ENCODE assay signal across 11 cellular contexts in the genomic region with DNA sequence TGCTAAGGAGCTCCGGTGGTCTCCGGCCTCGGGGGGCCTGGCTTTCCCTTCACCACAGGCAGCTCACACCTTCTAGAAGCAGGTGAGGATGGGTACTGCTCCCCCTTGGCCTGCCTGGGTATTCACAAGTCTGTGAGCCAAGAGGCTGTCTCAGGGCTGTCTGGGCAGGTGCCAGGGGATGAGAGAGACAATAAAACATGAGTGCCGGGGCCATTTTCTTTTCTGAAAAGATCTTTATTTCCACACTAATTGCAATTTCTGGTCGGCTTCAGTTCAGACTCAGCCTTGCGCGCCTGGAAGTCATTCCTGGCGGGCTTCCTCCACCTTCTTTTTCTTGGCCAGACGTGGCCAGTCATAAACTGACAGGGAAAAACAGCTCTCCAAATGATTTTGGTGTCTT.
DNase-seq lines count a peak whose midpoint lies in the region; ATAC-seq, FAIRE-seq and TF ChIP-seq lines count a peak whose summit lies in the region.
"Had no signal": no experiment of that assay in that cellular context is flagged by ENCODE, and none has a peak within 500 bp of the region (broad histone marks: within the 10 kb centered on the region; RNA-seq: fewer than 3 reads in every experiment).

No MANE protein-coding gene starts in this region.

- no peak for TF ChIP-seq CTCF in CD4-positive, alpha-beta T cell (IDR thresholded peaks at IDR 0.05)
- TF ChIP-seq CTCF in dorsolateral prefrontal cortex (IDR thresholded peaks at IDR 0.05 in 54 of 56, conservative IDR thresholded peaks at IDR 0.05 in 2 of 56; ENCODE audit: low read depth in 1 of 56, partially characterized antibody in 56 of 56) (no peak), osteoblast (IDR thresholded peaks at IDR 0.05; ENCODE audit: extremely low read depth, low read depth, low read length) (no peak), upper lobe of right lung (IDR thresholded peaks at IDR 0.05) (no peak)

- peaks cover 20% of the 10 kb centered on the region for H3K4me1 ChIP-seq in osteoblast (ENCODE audit: insufficient read depth, low read length)
- peaks cover 21% of the 10 kb centered on the region for H3K4me1 ChIP-seq in upper lobe of right lung

- FAIRE-seq in GM12891 (lab: Jason Lieb, UNC) = no peak

- H3K27ac Mint-ChIP-seq in CD4-positive, alpha-beta T cell = peak overlapping the region; percentile 86

- POLR2A ChIA-PET in CD4-positive, alpha-beta T cell (lab: Charles Lee) = no interaction called here

- H3K9me3 Mint-ChIP-seq in CD4-positive, alpha-beta T cell = no peaks in the 10 kb centered on the region

- H4K20me1 ChIP-seq in osteoblast (ENCODE audit: insufficient read depth, low read length) = no peaks in the 10 kb centered on the region

- H3K4me2 ChIP-seq in osteoblast (ENCODE audit: insufficient read depth, low read length) = no peak overlapping the region

- no peaks in the 10 kb centered on the region for H3K27me3 Mint-ChIP-seq in CD4-positive, alpha-beta T cell

- no peak for TF ChIP-seq POLR2A in GM12891 (IDR thresholded peaks at IDR 0.05; ENCODE audit: low read depth, low read length)

- H3K36me3 ChIP-seq in osteoblast (ENCODE audit: insufficient read depth, low read length) = no peaks in the 10 kb centered on the region
- H3K36me3 ChIP-seq in upper lobe of right lung = no peaks in the 10 kb centered on the region

- H3K79me2 ChIP-seq in osteoblast (ENCODE audit: insufficient read depth, low read length) = no peaks in the 10 kb centered on the region

- no peak for ATAC-seq in CD4-positive, alpha-beta T cell (ENCODE audit: poor library complexity)
- ATAC-seq in HG03460 (IDR thresholded peaks at IDR 0.05; ENCODE audit: unreplicated experiment) = no peak
- no peak for ATAC-seq in GM21515 (IDR thresholded peaks at IDR 0.05; ENCODE audit: unreplicated experiment)
- no peak for ATAC-seq in upper lobe of right lung

- H2AFZ ChIP-seq in osteoblast (ENCODE audit: low read length) = no peak overlapping the region

- no peak overlapping the region for H3K27ac ChIP-seq in CD4-positive, alpha-beta T cell (ENCODE audit: low read depth, low read length)
- peak overlapping the region in 49 of 59 donors; percentile 0 to 98 (median 67) for H3K27ac ChIP-seq in dorsolateral prefrontal cortex
- no peak overlapping the region for H3K27ac ChIP-seq in osteoblast (ENCODE audit: low read depth, low read length)
- H3K27ac ChIP-seq in upper lobe of right lung = no peak overlapping the region

- no peaks in the 10 kb centered on the region for H3K27me3 ChIP-seq in CD4-positive, alpha-beta T cell (ENCODE audit: control insufficient read depth, insufficient read depth, low read length)
- H3K27me3 ChIP-seq in dorsolateral prefrontal cortex (no peaks in the 10 kb centered on the region), osteoblast (ENCODE audit: insufficient read depth, low read length) (no peaks in the 10 kb centered on the region), upper lobe of right lung (no peaks in the 10 kb centered on the region)

- DNase-seq in CD4-positive, alpha-beta T cell = no peak
- DNase-seq in NCI-H1436 treated with DMSO at 0.1 percent for 48 hours (lab: John Stamatoyannopoulos, UW) (peak; percentile 41), dorsolateral prefrontal cortex (peak in 1 of 10 donors; percentile 30), osteoblast (ENCODE audit: insufficient read length, low spot score, missing footprints) (peak; percentile 55), GM12891 (ENCODE audit: insufficient read length, low spot score) (no peak), upper lobe of right lung (no peak)
- DNase-seq: activated CD8-positive, alpha-beta memory T cell treated with anti-CD3 and anti-CD28 coated beads, Interleukin-2, amount 50 U/mL, for 48 hours; Calu3; NCI-H2171 had no signal

- H3K4me1 Mint-ChIP-seq in CD4-positive, alpha-beta T cell (ENCODE audit: low read depth) = peaks cover 19% of the 10 kb centered on the region

- H3K4me3 ChIP-seq in dorsolateral prefrontal cortex = no peak overlapping the region
- no peak overlapping the region for H3K4me3 ChIP-seq in osteoblast (ENCODE audit: insufficient read depth, low read length)
- H3K4me3 ChIP-seq in upper lobe of right lung = no peak overlapping the region

- intact Hi-C loops in CD4-positive, alpha-beta T cell (cut with DNase I, micrococcal nuclease) = loop anchor here in 1 of 2 experiments (5.0 kb wide), 1 partner anchor 625 kb away; no protein-coding TSS in a partner anchor
- intact Hi-C loops in dorsolateral prefrontal cortex (cut with DNase I) = loop anchor here (5.0 to 10.0 kb wide), 2 partner anchors 153 to 155 kb away; no protein-coding TSS in a partner anchor
- intact Hi-C loops in upper lobe of right lung (cut with DNase I) = no loop called here

- CTCF ChIA-PET in CD4-positive, alpha-beta T cell (lab: Charles Lee) = no interaction called here

- H3K4me3 Mint-ChIP-seq in CD4-positive, alpha-beta T cell = peak overlapping the region; percentile 78

- H3K9me3 ChIP-seq in CD4-positive, alpha-beta T cell (ENCODE audit: control insufficient read depth, low read length) = no peaks in the 10 kb centered on the region
- no peaks in the 10 kb centered on the region for H3K9me3 ChIP-seq in osteoblast (ENCODE audit: low read depth, low read length)
- no peaks in the 10 kb centered on the region for H3K9me3 ChIP-seq in upper lobe of right lung

- no peaks in the 10 kb centered on the region for H3K36me3 Mint-ChIP-seq in CD4-positive, alpha-beta T cell (ENCODE audit: low read depth)

TF ChIP-seq in GM12891, 5 proteins besides CTCF, POLR2A, EP300 and RAD21:
- TF ChIP-seq TAF1 (IDR thresholded peaks at IDR 0.05; ENCODE audit: low read depth, low read length) = no peak
TF ChIP-seq in GM12891: peak in this region for 0.

Comparison
In these comparisons a context has a peak if more than half of its experiments do, and no peak if none do; other contexts are left out.
1. DNase-seq: peak in NCI-H1436 treated with DMSO at 0.1 percent for 48 hours (single experiment) and osteoblast (single experiment); none in CD4-positive, alpha-beta T cell (0 of 10), GM12891 (single experiment) and upper lobe of right lung (single experiment).
2. H3K27ac ChIP-seq: peak in dorsolateral prefrontal cortex (49 of 59); none in CD4-positive, alpha-beta T cell (single experiment), osteoblast (single experiment) and upper lobe of right lung (single experiment).